18 cellular contexts compared by ENCODE assay signal in genomic region chr9:94915476-94916450, GRCh38.
DNase-seq lines count a peak whose midpoint lies in the region; ATAC-seq and TF ChIP-seq lines count a peak whose summit lies in the region.
"Had no signal": no experiment of that assay in that cellular context is flagged by ENCODE, and none has a peak within 500 bp of the region (broad histone marks: within the 10 kb centered on the region; RNA-seq: fewer than 3 reads in every experiment).

No MANE protein-coding gene starts in this region.

- no peaks in the 10 kb centered on the region for H3K9me2 ChIP-seq in PC-9 (ENCODE audit: insufficient read depth)

- peak overlapping the region; percentile 76 for H3K4me2 ChIP-seq in PC-9
- no peak overlapping the region for H3K4me2 ChIP-seq in neural progenitor cell

- H3K27me3 Mint-ChIP-seq in endodermal cell (ENCODE audit: insufficient read depth) (no peaks in the 10 kb centered on the region), neural progenitor cell (ENCODE audit: insufficient read depth, low read depth) (peaks cover 2% of the 10 kb centered on the region)
- H3K27me3 Mint-ChIP-seq: activated B cell treated with CpG ODN at 0.5 μM for 24 hours had no signal

- intact Hi-C loops in PC-9 (cut with micrococcal nuclease; ENCODE audit: unreplicated experiment), result loop anchor here (5.0 kb wide), 1 partner anchor 363 kb away; no protein-coding TSS in a partner anchor

- H3K36me3 ChIP-seq in PC-9 (ENCODE audit: low read depth), result peaks cover 5% of the 10 kb centered on the region; the same call in 1 of the 2 replicates
- H3K36me3 ChIP-seq in endodermal cell (ENCODE audit: control insufficient read depth, insufficient read depth, low read length), result no peaks in the 10 kb centered on the region
- H3K36me3 ChIP-seq in neural progenitor cell, result no peaks in the 10 kb centered on the region
- H3K36me3 ChIP-seq: MG63, thyroid gland had no signal

- no peak overlapping the region for H3K4me3 Mint-ChIP-seq in endodermal cell
- no peak overlapping the region for H3K4me3 Mint-ChIP-seq in neural progenitor cell
- H3K4me3 Mint-ChIP-seq: activated B cell treated with CpG ODN at 0.5 μM for 24 hours; CD8-positive, alpha-beta T cell; natural killer cell had no signal

- no peak overlapping the region for H3K27ac Mint-ChIP-seq in endodermal cell
- peak overlapping the region; percentile 48 for H3K27ac Mint-ChIP-seq in neural progenitor cell
- H3K27ac Mint-ChIP-seq: activated B cell treated with CpG ODN at 0.5 μM for 24 hours; CD8-positive, alpha-beta T cell; natural killer cell had no signal

- H3K9me3 ChIP-seq in PC-9 (ENCODE audit: insufficient read depth, low read depth) (peaks cover 5% of the 10 kb centered on the region), endodermal cell (ENCODE audit: control insufficient read depth, low read length) (peaks cover 6% of the 10 kb centered on the region), neural progenitor cell (ENCODE audit: low read depth) (no peaks in the 10 kb centered on the region)
- H3K9me3 ChIP-seq: MG63, thyroid gland had no signal

- peaks cover 90% of the 10 kb centered on the region for H3F3A ChIP-seq in PC-9 (ENCODE audit: insufficient read depth, low read depth)
- peaks cover 19% of the 10 kb centered on the region for H3F3A ChIP-seq in neural progenitor cell (ENCODE audit: low read depth)

- H3K27me3 ChIP-seq in PC-9 (ENCODE audit: insufficient read depth, low read depth) (no peaks in the 10 kb centered on the region), endodermal cell (ENCODE audit: control insufficient read depth, insufficient read depth, low read length, poor library complexity, severe bottlenecking) (no peaks in the 10 kb centered on the region), neural progenitor cell (no peaks in the 10 kb centered on the region)
- H3K27me3 ChIP-seq: MG63, thyroid gland had no signal

- peaks cover 58% of the 10 kb centered on the region for H3K4me1 Mint-ChIP-seq in endodermal cell
- peaks cover 66% of the 10 kb centered on the region for H3K4me1 Mint-ChIP-seq in neural progenitor cell

- ATAC-seq in HG03196 (IDR thresholded peaks at IDR 0.05; ENCODE audit: unreplicated experiment) (no peak), HG03025 (IDR thresholded peaks at IDR 0.05; ENCODE audit: low FRiP score, unreplicated experiment) (no peak)
- ATAC-seq: CD8-positive, alpha-beta T cell; left ventricle myocardium superior; natural killer cell had no signal

- H3K27ac ChIP-seq in 22Rv1, result peak overlapping the region; percentile 93
- H3K27ac ChIP-seq in PC-9, result peak overlapping the region; percentile 97
- H3K27ac ChIP-seq in endodermal cell (ENCODE audit: low read depth, low read length), result no peak overlapping the region
- peak overlapping the region; percentile 57 for H3K27ac ChIP-seq in neural progenitor cell
- H3K27ac ChIP-seq: thyroid gland had no signal

- H3K9ac ChIP-seq in endodermal cell (ENCODE audit: extremely low read depth, low read length, poor library complexity, severe bottlenecking) (no peak overlapping the region), neural progenitor cell (no peak overlapping the region)

- POLR2A ChIA-PET in PC-9 (lab: Charles Lee; ENCODE audit: unreplicated experiment), result interaction anchor here (0.7 kb wide), 2 partner anchors 97 to 110 kb away, joined by 6 read pairs; no protein-coding TSS in a partner anchor

- DNase-seq in PC-9 (no peak), endodermal cell (peak; percentile 41), neural progenitor cell (ENCODE audit: low spot score) (no peak), anterior cingulate cortex (lab: John Stamatoyannopoulos, UW) (no peak), middle frontal gyrus (ENCODE audit: extremely low spot score, low spot score) (no peak)
- DNase-seq: activated B cell treated with CpG ODN at 0.5 μM for 24 hours; activated gamma-delta T cell treated with Interleukin-2 at 50 U/mL for 16 hours; CD8-positive, alpha-beta T cell; effector CD4-positive, alpha-beta T cell; GOT3; left ventricle myocardium superior; MG63; natural killer cell; NCI-H774; thyroid gland had no signal

- H3K9me3 Mint-ChIP-seq in endodermal cell (no peaks in the 10 kb centered on the region), neural progenitor cell (no peaks in the 10 kb centered on the region)
- H3K9me3 Mint-ChIP-seq: activated B cell treated with CpG ODN at 0.5 μM for 24 hours; CD8-positive, alpha-beta T cell; natural killer cell had no signal

- BruUV-seq in PC-9 (replicated peaks; lab: Mats Ljungman, UMichigan), result no TSS peak

- CTCF ChIA-PET in PC-9 (lab: Charles Lee), result no interaction called here

- TF ChIP-seq CTCF in 22Rv1 (IDR thresholded peaks at IDR 0.05) (no peak), PC-9 (conservative IDR thresholded peaks at IDR 0.05) (no peak), endodermal cell (conservative IDR thresholded peaks at IDR 0.05) (no peak), neural progenitor cell (IDR thresholded peaks at IDR 0.05) (no peak)

- H3K4me1 ChIP-seq in PC-9 (replicated peaks; ENCODE audit: insufficient read depth) (peaks cover 92% of the 10 kb centered on the region), endodermal cell (ENCODE audit: control insufficient read depth, insufficient read depth, low read length) (peaks cover 23% of the 10 kb centered on the region), neural progenitor cell (peaks cover 36% of the 10 kb centered on the region)

- H3K4me3 ChIP-seq in PC-9 (no peak overlapping the region), endodermal cell (ENCODE audit: low read length) (no peak overlapping the region), neural progenitor cell (no peak overlapping the region)
- H3K4me3 ChIP-seq: MG63, thyroid gland had no signal

- H3K36me3 Mint-ChIP-seq in endodermal cell (ENCODE audit: low read depth), result no peaks in the 10 kb centered on the region
- H3K36me3 Mint-ChIP-seq in neural progenitor cell, result no peaks in the 10 kb centered on the region
- H3K36me3 Mint-ChIP-seq: CD8-positive, alpha-beta T cell; natural killer cell had no signal

- H4K20me1 ChIP-seq in PC-9 (ENCODE audit: insufficient read depth) (no peaks in the 10 kb centered on the region), neural progenitor cell (ENCODE audit: low read depth) (no peaks in the 10 kb centered on the region)

- 81 to 91% methylated on average over 10 to 17 of the region's 17 CpGs for WGBS in endodermal cell (ENCODE audit: insufficient coverage in 1 of 2, insufficient read length in 1 of 2), 2 experiments

- H2AFZ ChIP-seq in PC-9 (no peak overlapping the region), neural progenitor cell (replicated peaks) (no peak overlapping the region)

- H3K79me2 ChIP-seq in PC-9 (ENCODE audit: low read depth) (peaks cover 36% of the 10 kb centered on the region), neural progenitor cell (ENCODE audit: low read depth) (no peaks in the 10 kb centered on the region)
